Comparison of ENCODE assay signal across 27 cellular contexts in the genomic region with DNA sequence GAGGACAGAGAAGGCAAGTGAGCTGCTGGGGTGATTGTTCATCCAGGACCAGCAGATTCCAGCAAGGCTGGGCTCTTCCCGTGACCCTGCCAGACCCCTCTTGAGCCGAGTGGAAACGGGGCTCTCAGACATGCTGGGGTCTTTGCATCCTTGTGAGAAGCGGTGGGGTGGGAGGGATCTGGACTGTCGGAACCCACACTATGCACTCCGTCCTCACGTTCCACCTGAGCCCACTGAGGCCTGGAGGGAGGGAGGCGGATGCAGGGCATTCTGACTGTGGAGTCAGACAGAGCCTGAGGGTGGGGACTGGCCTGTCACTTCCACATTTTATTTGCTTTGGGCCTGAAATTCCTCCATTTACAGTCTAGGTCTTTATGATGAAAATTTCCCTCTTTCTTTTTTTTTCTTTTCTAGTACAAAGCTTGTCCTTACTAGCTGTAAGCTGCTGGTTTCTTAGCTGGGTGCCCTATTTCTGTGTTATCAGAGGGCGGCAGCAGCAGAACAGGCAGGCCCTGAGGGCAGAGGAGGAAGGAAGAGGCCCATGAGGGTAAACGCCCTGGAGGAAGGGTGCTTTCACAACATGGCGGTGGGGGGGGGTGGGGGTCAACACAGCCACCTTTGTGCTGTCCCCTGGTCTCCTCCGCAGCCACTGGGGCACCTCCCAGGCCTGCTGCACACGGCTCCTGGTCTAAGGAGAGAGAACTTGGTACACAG.
DNase-seq lines count a peak whose midpoint lies in the region; ATAC-seq and TF ChIP-seq lines count a peak whose summit lies in the region.
"Had no signal": no experiment of that assay in that cellular context is flagged by ENCODE, and none has a peak within 500 bp of the region (broad histone marks: within the 10 kb centered on the region; RNA-seq: fewer than 3 reads in every experiment).

No MANE protein-coding gene starts in this region.

- H3K9me3 ChIP-seq in KOPT-K1 (ENCODE audit: insufficient read depth, low read length, poor library complexity, severe bottlenecking) (no peaks in the 10 kb centered on the region), NT2/D1 (ENCODE audit: insufficient read depth, low read length) (no peaks in the 10 kb centered on the region)
- H3K9me3 ChIP-seq: left ventricle myocardium inferior, pancreas, upper lobe of left lung had no signal

- H3K27me3 Mint-ChIP-seq in CD14-positive monocyte (ENCODE audit: low read depth in 3 of 3) (peaks cover 16 to 32% (median 20%) of the 10 kb centered on the region in 3 donors), endothelial cell (ENCODE audit: unreplicated experiment) (peaks cover 8% of the 10 kb centered on the region)
- H3K27me3 Mint-ChIP-seq in stimulated activated naive B cell treated with anti-CD40 and anti-IgM and Interleukin-4, amounts not matched to agents 10 μg/mL and 1 μg/mL and 100 μg/mL, for 72 hours, result no peaks in the 10 kb centered on the region
- H3K27me3 Mint-ChIP-seq: activated CD4-positive, alpha-beta T cell treated with anti-CD3 and anti-CD28 coated beads, Interleukin-2, amount 10 ng/mL, durations not matched to agents 24 days and 14 days; CD4-positive, alpha-beta memory T cell; T-cell had no signal

- no peak for DNase-seq in CD14-positive monocyte (ENCODE audit: low spot score)
- no peak for DNase-seq in NT2/D1 (ENCODE audit: low read depth, low spot score)
- DNase-seq in endothelial cell (ENCODE audit: low spot score), result no peak
- no peak for DNase-seq in GM13977 (ENCODE audit: low spot score)
- DNase-seq in stimulated activated naive B cell treated with anti-CD40 and anti-IgM and Interleukin-4, amounts not matched to agents 10 μg/mL and 1 μg/mL and 100 μg/mL, for 72 hours, result no peak
- DNase-seq in putamen (ENCODE audit: low spot score), result no peak
- DNase-seq in NCI-H1092 (lab: John Stamatoyannopoulos, UW), result no peak
- DNase-seq: activated CD4-positive, alpha-beta T cell treated with anti-CD3 and anti-CD28 coated beads, Interleukin-2, amount 10 ng/mL, durations not matched to agents 24 days and 14 days; activated T-cell treated with anti-CD3 and anti-CD28 coated beads, Interleukin-2, amount 50 U/mL, for 72 hours; CD4-positive, alpha-beta memory T cell; effector CD4-positive, alpha-beta T cell; foreskin melanocyte; left ventricle myocardium inferior; natural killer cell; NCI-H1436; NCI-H2171 treated with DMSO at 0.1 percent for 48 hours; NCI-H69; pancreas; PC-9; right cardiac atrium; SHP77 treated with DMSO at 0.1 percent for 48 hours; upper lobe of left lung had no signal

- H3K27ac Mint-ChIP-seq in CD14-positive monocyte, result peak overlapping the region; percentile 52 to 80 (median 75)
- peak overlapping the region; percentile 11 for H3K27ac Mint-ChIP-seq in endothelial cell (ENCODE audit: unreplicated experiment)
- no peak overlapping the region for H3K27ac Mint-ChIP-seq in stimulated activated naive B cell treated with anti-CD40 and anti-IgM and Interleukin-4, amounts not matched to agents 10 μg/mL and 1 μg/mL and 100 μg/mL, for 72 hours
- H3K27ac Mint-ChIP-seq: activated CD4-positive, alpha-beta T cell treated with anti-CD3 and anti-CD28 coated beads, Interleukin-2, amount 10 ng/mL, durations not matched to agents 24 days and 14 days; activated T-cell treated with anti-CD3 and anti-CD28 coated beads, Interleukin-2, amount 50 U/mL, for 72 hours; natural killer cell; T-cell had no signal

- H3K36me3 Mint-ChIP-seq in CD14-positive monocyte, result no peaks in the 10 kb centered on the region
- H3K36me3 Mint-ChIP-seq in endothelial cell (ENCODE audit: low read depth, unreplicated experiment), result peaks cover 3% of the 10 kb centered on the region
- H3K36me3 Mint-ChIP-seq in stimulated activated naive B cell treated with anti-CD40 and anti-IgM and Interleukin-4, amounts not matched to agents 10 μg/mL and 1 μg/mL and 100 μg/mL, for 72 hours, result no peaks in the 10 kb centered on the region
- H3K36me3 Mint-ChIP-seq: CD4-positive, alpha-beta memory T cell; natural killer cell; T-cell had no signal

- H3K4me1 ChIP-seq in NT2/D1 (ENCODE audit: insufficient read depth, insufficient read length), result peaks cover 20% of the 10 kb centered on the region
- H3K4me1 ChIP-seq: left ventricle myocardium inferior, pancreas, upper lobe of left lung had no signal

- peak overlapping the region; percentile 96 for H3K27ac ChIP-seq in KOPT-K1 (ENCODE audit: low read depth, low read length, poor library complexity, severe bottlenecking)
- H3K27ac ChIP-seq: left ventricle myocardium inferior, pancreas, PC-9, VCaP had no signal

- no peak for ATAC-seq in stimulated activated naive B cell treated with anti-CD40 and anti-IgM and Interleukin-4, amounts not matched to agents 10 μg/mL and 1 μg/mL and 100 μg/mL, for 72 hours (replicated peaks)
- ATAC-seq: activated T-cell treated with anti-CD3 and anti-CD28 coated beads, Interleukin-2, amount 50 U/mL, for 72 hours; esophagus mucosa; GM12878; pancreas; right cardiac atrium had no signal

- intact Hi-C loops in CD14-positive monocyte (cut with micrococcal nuclease), result no loop called here

- no peaks in the 10 kb centered on the region for H3K27me3 ChIP-seq in NT2/D1 (ENCODE audit: insufficient read depth, insufficient read length)
- H3K27me3 ChIP-seq: upper lobe of left lung had no signal

- peak overlapping the region; percentile 10 for H3K9ac ChIP-seq in NT2/D1 (ENCODE audit: insufficient read length, low read depth)

- H3K36me3 ChIP-seq in KOPT-K1 (ENCODE audit: insufficient read depth, low read length) (no peaks in the 10 kb centered on the region), NT2/D1 (ENCODE audit: insufficient read depth, insufficient read length, low read length) (no peaks in the 10 kb centered on the region)
- H3K36me3 ChIP-seq: left ventricle myocardium inferior, pancreas, upper lobe of left lung had no signal

- peak overlapping the region in 1 of 2 donors; percentile 84 for H3K4me3 Mint-ChIP-seq in CD14-positive monocyte
- H3K4me3 Mint-ChIP-seq in endothelial cell (ENCODE audit: unreplicated experiment), result peak overlapping the region; percentile 80
- no peak overlapping the region for H3K4me3 Mint-ChIP-seq in stimulated activated naive B cell treated with anti-CD40 and anti-IgM and Interleukin-4, amounts not matched to agents 10 μg/mL and 1 μg/mL and 100 μg/mL, for 72 hours
- H3K4me3 Mint-ChIP-seq: activated CD4-positive, alpha-beta T cell treated with anti-CD3 and anti-CD28 coated beads, Interleukin-2, amount 10 ng/mL, durations not matched to agents 24 days and 14 days; activated T-cell treated with anti-CD3 and anti-CD28 coated beads, Interleukin-2, amount 50 U/mL, for 72 hours; CD4-positive, alpha-beta memory T cell; natural killer cell; T-cell had no signal

- no peaks in the 10 kb centered on the region for H3K9me3 Mint-ChIP-seq in CD14-positive monocyte
- no peaks in the 10 kb centered on the region for H3K9me3 Mint-ChIP-seq in endothelial cell (ENCODE audit: unreplicated experiment)
- H3K9me3 Mint-ChIP-seq in stimulated activated naive B cell treated with anti-CD40 and anti-IgM and Interleukin-4, amounts not matched to agents 10 μg/mL and 1 μg/mL and 100 μg/mL, for 72 hours, result no peaks in the 10 kb centered on the region
- H3K9me3 Mint-ChIP-seq: activated CD4-positive, alpha-beta T cell treated with anti-CD3 and anti-CD28 coated beads, Interleukin-2, amount 10 ng/mL, durations not matched to agents 24 days and 14 days; activated T-cell treated with anti-CD3 and anti-CD28 coated beads, Interleukin-2, amount 50 U/mL, for 72 hours; natural killer cell; T-cell had no signal

- no peak overlapping the region for H3K4me3 ChIP-seq in NT2/D1 (ENCODE audit: insufficient read length, low read depth)
- H3K4me3 ChIP-seq: GM12878, left ventricle myocardium inferior, pancreas, PC-9, upper lobe of left lung had no signal

- peaks cover 45% of the 10 kb centered on the region for H3K4me1 Mint-ChIP-seq in CD14-positive monocyte
- peaks cover 38% of the 10 kb centered on the region for H3K4me1 Mint-ChIP-seq in endothelial cell (ENCODE audit: unreplicated experiment)
- no peaks in the 10 kb centered on the region for H3K4me1 Mint-ChIP-seq in stimulated activated naive B cell treated with anti-CD40 and anti-IgM and Interleukin-4, amounts not matched to agents 10 μg/mL and 1 μg/mL and 100 μg/mL, for 72 hours
- H3K4me1 Mint-ChIP-seq: activated CD4-positive, alpha-beta T cell treated with anti-CD3 and anti-CD28 coated beads, Interleukin-2, amount 10 ng/mL, durations not matched to agents 24 days and 14 days; natural killer cell had no signal

- in situ Hi-C loops in GM13977 (cut with MboI; ENCODE audit: low pct_unique_long_range_greater_than_20kb, low sequenced_read_pairs, unreplicated experiment), result no loop called here

- no peak for TF ChIP-seq CTCF in CD14-positive monocyte (IDR thresholded peaks at IDR 0.05)
- no peak for TF ChIP-seq CTCF in endothelial cell (IDR thresholded peaks at IDR 0.05; ENCODE audit: unreplicated experiment)
- TF ChIP-seq CTCF in GM13977 (IDR thresholded peaks at IDR 0.05; ENCODE audit: extremely low read depth, insufficient read depth, missing control alignments), result no peak
